In genomic region chr21:42455196-42455595, GRCh38 we compare ENCODE assay signal across 22 cellular contexts. TPM values are rescaled to one million over a fixed set of nuclear protein-coding genes. Genes with fewer than 3 reads are reported as not detected.
DNase-seq lines count a peak whose midpoint lies in the region; ATAC-seq and TF ChIP-seq lines count a peak whose summit lies in the region.
"Had no signal": no experiment of that assay in that cellular context is flagged by ENCODE, and none has a peak within 500 bp of the region (broad histone marks: within the 10 kb centered on the region; RNA-seq: fewer than 3 reads in every experiment).

No MANE protein-coding gene starts in this region.

- intact Hi-C loops in activated CD4-positive, alpha-beta memory T cell treated with anti-CD3 and anti-CD28 coated beads for 36 hours (cut with micrococcal nuclease), result no loop called here
- intact Hi-C loops in activated B cell treated with CpG ODN at 0.5 μM for 24 hours (cut with micrococcal nuclease) (no loop called here), sciatic nerve (cut with DNase I) (no loop called here), CD14-positive monocyte (cut with micrococcal nuclease) (no loop called here)

- no peak for TF ChIP-seq POLR2A in NB4 (IDR thresholded peaks at IDR 0.05; ENCODE audit: extremely low read depth, insufficient read length)

- POLR2A ChIA-PET in activated CD4-positive, alpha-beta memory T cell treated with anti-CD3 and anti-CD28 coated beads for 36 hours (lab: Charles Lee), result no interaction called here
- POLR2A ChIA-PET in activated CD4-positive, alpha-beta memory T cell treated with anti-CD3 and anti-CD28 coated beads, Interleukin-2, amount 10 ng/mL, durations not matched to agents 7 days and 5 days (lab: Charles Lee), result interaction anchor here (1.0 kb wide), 1 partner anchor 50 kb away, joined by 3 read pairs; no protein-coding TSS in a partner anchor
- POLR2A ChIA-PET in activated B cell treated with CpG ODN at 0.5 μM for 24 hours (lab: Charles Lee), result no interaction called here

- CTCF ChIA-PET in activated CD4-positive, alpha-beta memory T cell treated with anti-CD3 and anti-CD28 coated beads for 36 hours (lab: Charles Lee), result interaction anchor here (1.3 to 2.5 kb wide), 3 partner anchors 74 to 144 kb away, joined by 4 to 8 read pairs (median 7); no protein-coding TSS in a partner anchor
- CTCF ChIA-PET in activated CD4-positive, alpha-beta memory T cell treated with anti-CD3 and anti-CD28 coated beads, Interleukin-2, amount 10 ng/mL, durations not matched to agents 7 days and 5 days (lab: Charles Lee), result interaction anchor here (1.1 to 2.0 kb wide), 4 partner anchors 34 to 146 kb away, joined by 3 to 6 read pairs (median 3); no protein-coding TSS in a partner anchor
- CTCF ChIA-PET in activated B cell treated with CpG ODN at 0.5 μM for 24 hours (lab: Charles Lee), result interaction anchor here (1.4 kb wide), 1 partner anchor 338 kb away, joined by 3 read pairs; no protein-coding TSS in a partner anchor

- ATAC-seq in activated B cell treated with CpG ODN at 0.5 μM for 24 hours (ENCODE audit: low read depth) (peak; percentile 56), sciatic nerve (peak; percentile 45)
- ATAC-seq: CD8-positive, alpha-beta T cell; foreskin keratinocyte; Panc1; stimulated activated effector memory CD8-positive, alpha-beta T cell treated with anti-CD3 and anti-CD28 coated beads, Interleukin-12 subunit alpha, Interleukin-12 subunit beta, amount 100 ng/mL, for 72 hours had no signal

- no peak overlapping the region for H3K4me3 ChIP-seq in NB4 (ENCODE audit: low read depth, low read length)
- H3K4me3 ChIP-seq: coronary artery, neural progenitor cell, thoracic aorta had no signal

- H3K27ac Mint-ChIP-seq in activated CD4-positive, alpha-beta memory T cell treated with anti-CD3 and anti-CD28 coated beads for 36 hours, result peak overlapping the region; percentile 35
- H3K27ac Mint-ChIP-seq in activated CD4-positive, alpha-beta memory T cell treated with anti-CD3 and anti-CD28 coated beads, Interleukin-2, amount 10 ng/mL, durations not matched to agents 7 days and 5 days, result no peak overlapping the region
- no peak overlapping the region for H3K27ac Mint-ChIP-seq in activated B cell treated with CpG ODN at 0.5 μM for 24 hours
- H3K27ac Mint-ChIP-seq in CD14-positive monocyte, result no peak overlapping the region
- H3K27ac Mint-ChIP-seq: activated naive CD4-positive, alpha-beta T cell treated with anti-CD3 and anti-CD28 coated beads, Interleukin-2, amount 50 U/mL, for 24 hours; CD8-positive, alpha-beta T cell; neural progenitor cell; stimulated activated effector memory CD8-positive, alpha-beta T cell treated with anti-CD3 and anti-CD28 coated beads, Interleukin-12 subunit alpha, Interleukin-12 subunit beta, amount 100 ng/mL, for 72 hours had no signal

- no peaks in the 10 kb centered on the region for H3K9me3 Mint-ChIP-seq in activated CD4-positive, alpha-beta memory T cell treated with anti-CD3 and anti-CD28 coated beads for 36 hours
- no peaks in the 10 kb centered on the region for H3K9me3 Mint-ChIP-seq in activated CD4-positive, alpha-beta memory T cell treated with anti-CD3 and anti-CD28 coated beads, Interleukin-2, amount 10 ng/mL, durations not matched to agents 7 days and 5 days
- H3K9me3 Mint-ChIP-seq in activated B cell treated with CpG ODN at 0.5 μM for 24 hours (no peaks in the 10 kb centered on the region), CD14-positive monocyte (peaks cover 0 to 5% (median 0%) of the 10 kb centered on the region in 7 donors)
- H3K9me3 Mint-ChIP-seq: activated naive CD4-positive, alpha-beta T cell treated with anti-CD3 and anti-CD28 coated beads, Interleukin-2, amount 50 U/mL, for 24 hours; CD8-positive, alpha-beta T cell; stimulated activated effector memory CD8-positive, alpha-beta T cell treated with anti-CD3 and anti-CD28 coated beads, Interleukin-12 subunit alpha, Interleukin-12 subunit beta, amount 100 ng/mL, for 72 hours had no signal

- in situ Hi-C loops in ACHN (cut with HindIII; ENCODE audit: low pct_ligation_motif_present, low pct_unique_long_range_greater_than_20kb, low sequenced_read_pairs), result no loop called here

- H3K27me3 Mint-ChIP-seq in activated CD4-positive, alpha-beta memory T cell treated with anti-CD3 and anti-CD28 coated beads for 36 hours, result no peaks in the 10 kb centered on the region
- H3K27me3 Mint-ChIP-seq in activated CD4-positive, alpha-beta memory T cell treated with anti-CD3 and anti-CD28 coated beads, Interleukin-2, amount 10 ng/mL, durations not matched to agents 7 days and 5 days, result no peaks in the 10 kb centered on the region
- no peaks in the 10 kb centered on the region for H3K27me3 Mint-ChIP-seq in activated B cell treated with CpG ODN at 0.5 μM for 24 hours
- peaks cover 0 to 8% (median 3%) of the 10 kb centered on the region in 3 donors for H3K27me3 Mint-ChIP-seq in CD14-positive monocyte (ENCODE audit: low read depth in 3 of 3)
- H3K27me3 Mint-ChIP-seq: activated naive CD4-positive, alpha-beta T cell treated with anti-CD3 and anti-CD28 coated beads, Interleukin-2, amount 50 U/mL, for 24 hours had no signal

- TF ChIP-seq CTCF in NB4 (IDR thresholded peaks at IDR 0.05; ENCODE audit: low read depth, low read length) (no peak), activated B cell treated with CpG ODN at 0.5 μM for 24 hours (IDR thresholded peaks at IDR 0.05) (no peak), CD14-positive monocyte (IDR thresholded peaks at IDR 0.05) (no peak)

- no peak for DNase-seq in activated CD4-positive, alpha-beta memory T cell treated with anti-CD3 and anti-CD28 coated beads for 36 hours
- no peak for DNase-seq in activated CD4-positive, alpha-beta memory T cell treated with anti-CD3 and anti-CD28 coated beads, Interleukin-2, amount 10 ng/mL, durations not matched to agents 7 days and 5 days
- DNase-seq in NB4 (ENCODE audit: low read depth), result peak; percentile 93
- DNase-seq in activated B cell treated with CpG ODN at 0.5 μM for 24 hours, result no peak
- no peak for DNase-seq in sciatic nerve (ENCODE audit: low spot score)
- no peak for DNase-seq in nucleus accumbens (lab: John Stamatoyannopoulos, UW)
- DNase-seq in ACHN, result no peak
- no peak for DNase-seq in CD14-positive monocyte (ENCODE audit: low spot score)
- DNase-seq: activated T-cell treated with anti-CD3 and anti-CD28 coated beads, Interleukin-2, amount 50 U/mL, for 1 hour; CD8-positive, alpha-beta T cell; DMS79 treated with DMSO at 0.1 percent for 48 hours; kidney glomerular epithelial cell; NCI-H187 treated with DMSO at 0.1 percent for 48 hours; NCI-H526 treated with DMSO at 0.1 percent for 48 hours had no signal

- peaks cover 30% of the 10 kb centered on the region for H3K4me1 Mint-ChIP-seq in activated CD4-positive, alpha-beta memory T cell treated with anti-CD3 and anti-CD28 coated beads for 36 hours (ENCODE audit: low read depth)
- H3K4me1 Mint-ChIP-seq in activated CD4-positive, alpha-beta memory T cell treated with anti-CD3 and anti-CD28 coated beads, Interleukin-2, amount 10 ng/mL, durations not matched to agents 7 days and 5 days, result peaks cover 29% of the 10 kb centered on the region
- peaks cover 15% of the 10 kb centered on the region for H3K4me1 Mint-ChIP-seq in activated B cell treated with CpG ODN at 0.5 μM for 24 hours
- H3K4me1 Mint-ChIP-seq in CD14-positive monocyte, result peaks cover 2% of the 10 kb centered on the region

- no peak overlapping the region for H3K4me3 Mint-ChIP-seq in activated CD4-positive, alpha-beta memory T cell treated with anti-CD3 and anti-CD28 coated beads for 36 hours
- H3K4me3 Mint-ChIP-seq in activated CD4-positive, alpha-beta memory T cell treated with anti-CD3 and anti-CD28 coated beads, Interleukin-2, amount 10 ng/mL, durations not matched to agents 7 days and 5 days, result no peak overlapping the region
- H3K4me3 Mint-ChIP-seq in activated B cell treated with CpG ODN at 0.5 μM for 24 hours (no peak overlapping the region), CD14-positive monocyte (no peak overlapping the region)
- H3K4me3 Mint-ChIP-seq: activated naive CD4-positive, alpha-beta T cell treated with anti-CD3 and anti-CD28 coated beads, Interleukin-2, amount 50 U/mL, for 24 hours; CD8-positive, alpha-beta T cell; neural progenitor cell; stimulated activated effector memory CD8-positive, alpha-beta T cell treated with anti-CD3 and anti-CD28 coated beads, Interleukin-12 subunit alpha, Interleukin-12 subunit beta, amount 100 ng/mL, for 72 hours had no signal

- H3K36me3 Mint-ChIP-seq in activated CD4-positive, alpha-beta memory T cell treated with anti-CD3 and anti-CD28 coated beads for 36 hours, result no peaks in the 10 kb centered on the region
- no peaks in the 10 kb centered on the region for H3K36me3 Mint-ChIP-seq in activated CD4-positive, alpha-beta memory T cell treated with anti-CD3 and anti-CD28 coated beads, Interleukin-2, amount 10 ng/mL, durations not matched to agents 7 days and 5 days (ENCODE audit: low read depth)
- H3K36me3 Mint-ChIP-seq in activated B cell treated with CpG ODN at 0.5 μM for 24 hours (ENCODE audit: low read depth), result no peaks in the 10 kb centered on the region
- no peaks in the 10 kb centered on the region for H3K36me3 Mint-ChIP-seq in CD14-positive monocyte
- H3K36me3 Mint-ChIP-seq: activated naive CD4-positive, alpha-beta T cell treated with anti-CD3 and anti-CD28 coated beads, Interleukin-2, amount 50 U/mL, for 24 hours; CD8-positive, alpha-beta T cell; neural progenitor cell had no signal

RNA-seq across cellular contexts. Expression of gene RSPH1, which starts 40.8 kb away (rescaled TPM):
- under 1 TPM; 0.38 to 0.53 TPM for total RNA-seq in activated CD4-positive, alpha-beta memory T cell treated with anti-CD3 and anti-CD28 coated beads for 36 hours
- total RNA-seq in activated CD4-positive, alpha-beta memory T cell treated with anti-CD3 and anti-CD28 coated beads, Interleukin-2, amount 10 ng/mL, durations not matched to agents 7 days and 5 days, result not detected
- total RNA-seq in activated B cell treated with CpG ODN at 0.5 μM for 24 hours, result 0.38 TPM in 1 of 2 replicates, not detected in the other
- 0.58 TPM for total RNA-seq in sciatic nerve
- not detected for polyA plus RNA-seq in CD14-positive monocyte
- total RNA-seq: endothelial cell of umbilical vein had no signal

RNA-seq across cellular contexts. Expression of gene UBASH3A, which starts 51.5 kb away (rescaled TPM):
- total RNA-seq in activated CD4-positive, alpha-beta memory T cell treated with anti-CD3 and anti-CD28 coated beads for 36 hours, result 10 to 100 TPM; 27.2 to 29.4 TPM
- total RNA-seq in activated CD4-positive, alpha-beta memory T cell treated with anti-CD3 and anti-CD28 coated beads, Interleukin-2, amount 10 ng/mL, durations not matched to agents 7 days and 5 days, result 10 to 100 TPM; 67.8 to 70.6 TPM
- total RNA-seq in activated B cell treated with CpG ODN at 0.5 μM for 24 hours, result 0.20 TPM in 1 of 2 replicates, not detected in the other
- total RNA-seq in sciatic nerve, result 0.71 TPM
- not detected for polyA plus RNA-seq in CD14-positive monocyte
- total RNA-seq: endothelial cell of umbilical vein, foreskin keratinocyte had no signal
- polyA plus RNA-seq: endothelial cell of umbilical vein, foreskin keratinocyte had no signal

RNA-seq across cellular contexts. Expression of gene SLC37A1, which starts 58.5 kb away (rescaled TPM):
- total RNA-seq in activated CD4-positive, alpha-beta memory T cell treated with anti-CD3 and anti-CD28 coated beads for 36 hours, result 10 to 100 TPM; 21.1 to 21.2 TPM
- total RNA-seq in activated CD4-positive, alpha-beta memory T cell treated with anti-CD3 and anti-CD28 coated beads, Interleukin-2, amount 10 ng/mL, durations not matched to agents 7 days and 5 days, result 10 to 100 TPM; 12.7 to 13.3 TPM
- total RNA-seq in activated B cell treated with CpG ODN at 0.5 μM for 24 hours (39.8 and 47.9 TPM in 2 replicates), sciatic nerve (7.4 TPM)
- polyA plus RNA-seq in CD14-positive monocyte, result 1 to 10 TPM; 2.7 to 4.3 TPM

RNA-seq across cellular contexts. Expression of gene TMPRSS3, which starts 59.3 kb away (rescaled TPM):
- 10 to 100 TPM; 47.6 to 49.8 TPM for total RNA-seq in activated CD4-positive, alpha-beta memory T cell treated with anti-CD3 and anti-CD28 coated beads for 36 hours
- 10 to 100 TPM; 24.6 to 24.8 TPM for total RNA-seq in activated CD4-positive, alpha-beta memory T cell treated with anti-CD3 and anti-CD28 coated beads, Interleukin-2, amount 10 ng/mL, durations not matched to agents 7 days and 5 days
- total RNA-seq in activated B cell treated with CpG ODN at 0.5 μM for 24 hours (0.22 TPM in 1 of 2 replicates, not detected in the other), sciatic nerve (not detected)
- polyA plus RNA-seq in CD14-positive monocyte, result under 1 TPM in 1 of 2 donors, not detected in 1; 0.30 TPM
- total RNA-seq: endothelial cell of umbilical vein, foreskin keratinocyte, thoracic aorta had no signal
- polyA plus RNA-seq: endothelial cell of umbilical vein, foreskin keratinocyte had no signal

Comparison
In these comparisons a context has a peak if more than half of its experiments do, and no peak if none do; other contexts are left out.
1. RNA of gene UBASH3A, which starts 51.5 kb away (total RNA-seq): 67.8 to 70.6 TPM in activated CD4-positive, alpha-beta memory T cell treated with anti-CD3 and anti-CD28 coated beads, Interleukin-2, amount 10 ng/mL, durations not matched to agents 7 days and 5 days and 27.2 to 29.4 TPM in activated CD4-positive, alpha-beta memory T cell treated with anti-CD3 and anti-CD28 coated beads for 36 hours; 0.71 TPM in sciatic nerve (single experiment) and 0.20 TPM in activated B cell treated with CpG ODN at 0.5 μM for 24 hours; every median in the first group is over 10 times any median in the second.